In the genomic region with DNA sequence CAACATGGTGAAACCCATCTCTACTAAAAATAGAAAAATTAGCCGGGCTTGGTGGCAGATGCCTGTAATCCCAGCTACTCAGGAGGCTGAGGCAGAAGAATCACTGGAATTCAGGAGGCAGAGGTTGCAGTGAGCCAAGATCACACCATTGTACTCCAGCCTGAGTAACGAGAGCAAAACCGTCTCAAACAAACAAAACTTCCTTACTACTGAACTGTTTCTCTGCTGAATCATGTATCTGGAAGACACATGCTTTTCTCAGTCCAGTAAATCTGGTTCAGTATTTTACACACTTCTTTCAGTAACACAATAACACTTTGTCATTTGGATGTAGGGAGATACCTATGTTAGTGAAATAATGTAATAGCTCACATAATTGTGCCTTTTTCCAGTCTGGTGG, we compare ENCODE assay signal across 13 cellular contexts. TPM values are rescaled to one million over a fixed set of nuclear protein-coding genes. Genes with fewer than 3 reads are reported as not detected.
DNase-seq lines count a peak whose midpoint lies in the region; ATAC-seq and TF ChIP-seq lines count a peak whose summit lies in the region.
"Had no signal": no experiment of that assay in that cellular context is flagged by ENCODE, and none has a peak within 500 bp of the region (broad histone marks: within the 10 kb centered on the region; RNA-seq: fewer than 3 reads in every experiment).

No MANE protein-coding gene starts in this region.

- no peak for TF ChIP-seq EP300 in suprapubic skin (IDR thresholded peaks at IDR 0.05)

- H3K27ac ChIP-seq in GM23248, result peak overlapping the region; percentile 65
- H3K27ac ChIP-seq in suprapubic skin, result no peak overlapping the region
- H3K27ac ChIP-seq: tibial artery had no signal

- no peaks in the 10 kb centered on the region for H3K79me2 ChIP-seq in GM23248 (ENCODE audit: insufficient read depth)

- no peaks in the 10 kb centered on the region for H3K9me2 ChIP-seq in GM23248 (ENCODE audit: insufficient read depth)

- H3K4me1 ChIP-seq in GM23248 (ENCODE audit: insufficient read depth), result peaks cover 17% of the 10 kb centered on the region
- H3K4me1 ChIP-seq in suprapubic skin, result no peaks in the 10 kb centered on the region
- H3K4me1 ChIP-seq: tibial artery had no signal

- peak; percentile 80 for DNase-seq in GM23248
- DNase-seq in astrocyte of the hippocampus (ENCODE audit: low read depth, low spot score), result peak; percentile 67
- DNase-seq in fibroblast of peridontal ligament (ENCODE audit: extremely low read depth), result peak; percentile 48
- DNase-seq in skeletal muscle cell (ENCODE audit: low read depth), result peak; percentile 28
- no peak for DNase-seq in NCI-H1436 (lab: John Stamatoyannopoulos, UW)
- no peak for DNase-seq in suprapubic skin (ENCODE audit: low spot score in 2 of 2)
- DNase-seq: activated naive CD4-positive, alpha-beta T cell treated with anti-CD3 and anti-CD28 coated beads, Interleukin-2, amount 50 U/mL, for 16 hours; mesendoderm; NCI-H1694; NCI-H226; stimulated activated CD4-positive, alpha-beta T cell treated with anti-CD3 and anti-CD28 coated beads, Interleukin-12 subunit alpha, Interleukin-12 subunit beta, amount 100 ng/mL, for 4 hours; tibial artery had no signal

- H3K27me3 ChIP-seq in GM23248 (replicated peaks; ENCODE audit: insufficient read depth), result no peaks in the 10 kb centered on the region
- H3K27me3 ChIP-seq in suprapubic skin, result no peaks in the 10 kb centered on the region
- H3K27me3 ChIP-seq: tibial artery had no signal

- no peak overlapping the region for H3K4me2 ChIP-seq in GM23248 (ENCODE audit: unreplicated experiment)

- H3K36me3 ChIP-seq in GM23248 (ENCODE audit: low read depth), result no peaks in the 10 kb centered on the region
- peaks cover 12% of the 10 kb centered on the region for H3K36me3 ChIP-seq in suprapubic skin

- H3K4me3 ChIP-seq in GM23248 (no peak overlapping the region), skeletal muscle cell (ENCODE audit: low read depth, low read length) (no peak overlapping the region), suprapubic skin (no peak overlapping the region)
- H3K4me3 ChIP-seq: tibial artery had no signal

- H2AFZ ChIP-seq in GM23248, result no peak overlapping the region

- peaks cover 25% of the 10 kb centered on the region for H3F3A ChIP-seq in GM23248 (ENCODE audit: insufficient read depth)

- no peaks in the 10 kb centered on the region for H4K20me1 ChIP-seq in GM23248 (ENCODE audit: insufficient read depth)

- no peak for ATAC-seq in GM18505 (IDR thresholded peaks at IDR 0.05; ENCODE audit: unreplicated experiment)

- in situ Hi-C loops in GM23248 (cut with MboI), result no loop called here

- TF ChIP-seq POLR2A in suprapubic skin (IDR thresholded peaks at IDR 0.05) (no peak), GM18505 (IDR thresholded peaks at IDR 0.05; ENCODE audit: borderline replicate concordance, extremely low read depth, insufficient read depth, insufficient read length) (no peak)

- no peak for TF ChIP-seq CTCF in suprapubic skin (IDR thresholded peaks at IDR 0.05)

- WGBS in GM23248 (ENCODE audit: low coverage in 1 of 2, low lambda C conversion rate in 2 of 2, missing lambda C conversion rate in 2 of 2), 2 experiments, result 21 to 24% methylated on average over 3 of the region's 3 CpGs
- WGBS in suprapubic skin, result 69% methylated on average over 3 of the region's 3 CpGs

- H3K9ac ChIP-seq in GM23248, result peak overlapping the region; percentile 3; the same call in 1 of the 2 replicates

- H3K9me3 ChIP-seq in GM23248 (ENCODE audit: low read depth), result no peaks in the 10 kb centered on the region
- H3K9me3 ChIP-seq in suprapubic skin, result no peaks in the 10 kb centered on the region
- H3K9me3 ChIP-seq: tibial artery had no signal

RNA-seq across cellular contexts. Expression of gene TRMT10B, which starts 7.9 kb away (rescaled TPM):
- 1.5 and 2.8 TPM in 2 replicates for total RNA-seq in GM23248 (2014; rRNA removed; shearing (Covaris generic))
- polyA plus RNA-seq in GM23248 (2016; fragmentation: Nextera tagmentation; extraction: Ambion mirVana), result 6.0 and 6.7 TPM in 2 replicates
- total RNA-seq in suprapubic skin, result 10 to 100 TPM in 1 of 4 donors, 1 to 10 TPM in 3; 3.8 to 25.3 (median 8.9) TPM

RNA-seq across cellular contexts. Expression of gene EXOSC3, which starts 23.4 kb away (rescaled TPM):
- total RNA-seq in GM23248 (2014; rRNA removed; shearing (Covaris generic)), result 30.1 and 38.8 TPM in 2 replicates
- polyA plus RNA-seq in GM23248 (2016; fragmentation: Nextera tagmentation; extraction: Ambion mirVana), result 59.0 and 61.5 TPM in 2 replicates
- total RNA-seq in suprapubic skin, result 10 to 100 TPM; 19.7 to 39.7 (median 34.0) TPM

RNA-seq across cellular contexts. Expression of gene DCAF10, which starts 39.1 kb away (rescaled TPM):
- 15.8 and 18.2 TPM in 2 replicates for total RNA-seq in GM23248 (2014; rRNA removed; shearing (Covaris generic))
- polyA plus RNA-seq in GM23248 (2016; fragmentation: Nextera tagmentation; extraction: Ambion mirVana), result 20.5 and 20.9 TPM in 2 replicates
- 10 to 100 TPM; 21.7 to 47.6 (median 26.6) TPM for total RNA-seq in suprapubic skin

Comparison
In these comparisons a context has a peak if more than half of its experiments do, and no peak if none do; other contexts are left out.
1. DNase-seq: peak in GM23248 (single experiment), astrocyte of the hippocampus (single experiment), fibroblast of peridontal ligament (single experiment) and skeletal muscle cell (single experiment); none in NCI-H1436 (single experiment) and suprapubic skin (0 of 2).